Comparison of ENCODE assay signal across 8 cellular contexts in genomic region chr11:47152953-47153950, GRCh38. TPM values are rescaled to one million over a fixed set of nuclear protein-coding genes. Genes with fewer than 3 reads are reported as not detected.
DNase-seq lines count a peak whose midpoint lies in the region; ATAC-seq and TF ChIP-seq lines count a peak whose summit lies in the region.

No MANE protein-coding gene starts in this region.

- intact Hi-C loops in sigmoid colon (cut with DNase I) = loop anchor here (1.0 kb wide), 1 partner anchor 264 kb away; no protein-coding TSS in a partner anchor

- TF ChIP-seq EP300 in sigmoid colon (IDR thresholded peaks at IDR 0.05) = no peak

- H3K27ac ChIP-seq in sigmoid colon = no peak overlapping the region

- TF ChIP-seq POLR2A in sigmoid colon (IDR thresholded peaks at IDR 0.05) = no peak

- ATAC-seq in GM18502 (IDR thresholded peaks at IDR 0.05; ENCODE audit: poor library complexity, unreplicated experiment) = no peak

- CTCF ChIA-PET in AG04449 (lab: Yijun Ruan, JAX) = interaction anchor here (0.5 to 8.0 kb wide), 57 partner anchors 8 to 338 kb away, joined by 3 to 181 read pairs (median 6); partner anchors contain the start of gene LRP4

- H3K36me3 ChIP-seq in sigmoid colon = peaks cover 0 to 21% (median 1%) of the 10 kb centered on the region in 4 donors

- no peaks in the 10 kb centered on the region for H3K9me3 ChIP-seq in sigmoid colon

- POLR2A ChIA-PET in AG04449 (lab: Yijun Ruan, JAX) = interaction anchor here (1.3 kb wide), 1 partner anchor 12 kb away, joined by 3 read pairs; no protein-coding TSS in a partner anchor

- H3K4me3 ChIP-seq in AG04449 (ENCODE audit: low read depth, low read length) = no peak overlapping the region
- no peak overlapping the region for H3K4me3 ChIP-seq in sigmoid colon

- DNase-seq in AG04449 (ENCODE audit: low read depth, low spot score) = no peak
- DNase-seq in GM13977 (ENCODE audit: low spot score) = peak; percentile 84
- DNase-seq in NCI-H1105 (lab: John Stamatoyannopoulos, UW) = peak; percentile 64
- peak; percentile 64 for DNase-seq in SW480 (ENCODE audit: low spot score)
- peak; percentile 89 for DNase-seq in astrocyte of the hippocampus (ENCODE audit: low read depth, low spot score)
- DNase-seq in hepatic stellate cell (ENCODE audit: low spot score) = peak; percentile 84
- DNase-seq in sigmoid colon = peak; percentile 89

- H3K4me1 ChIP-seq in sigmoid colon = peaks cover 0 to 29% (median 26%) of the 10 kb centered on the region in 4 donors

- no peaks in the 10 kb centered on the region for H3K27me3 ChIP-seq in sigmoid colon

- in situ Hi-C loops in GM13977 (cut with MboI; ENCODE audit: low pct_unique_long_range_greater_than_20kb, low sequenced_read_pairs, unreplicated experiment) = loop anchor here (10.0 kb wide), 2 partner anchors 228 to 268 kb away; no protein-coding TSS in a partner anchor

- TF ChIP-seq CTCF in AG04449 (IDR thresholded peaks at IDR 0.05; ENCODE audit: insufficient read depth, low read length, missing control alignments) = peak; percentile 94
- peak; percentile 96 for TF ChIP-seq CTCF in GM13977 (IDR thresholded peaks at IDR 0.05; ENCODE audit: extremely low read depth, insufficient read depth, missing control alignments)
- TF ChIP-seq CTCF in sigmoid colon (IDR thresholded peaks at IDR 0.05) = peak; percentile 92 to 98 (median 96)

- WGBS in sigmoid colon, 2 donors = 25 to 43% methylated on average over 11 of the region's 11 CpGs

RNA-seq across cellular contexts. Expression of gene ARFGAP2, which starts 23.4 kb away (rescaled TPM):
- total RNA-seq in sigmoid colon = 100 to 1,000 TPM in 3 of 4 donors, 10 to 100 TPM in 1; 85.0 to 185 (median 123) TPM
- 10 to 100 TPM; 46.8 to 81.1 (median 50.2) TPM for polyA plus RNA-seq in sigmoid colon

RNA-seq across cellular contexts. Expression of gene PACSIN3, which starts 33.0 kb away (rescaled TPM):
- 10 to 100 TPM; 56.0 to 78.3 (median 73.5) TPM for total RNA-seq in sigmoid colon
- polyA plus RNA-seq in sigmoid colon = 1 to 10 TPM; 1.2 to 7.0 (median 4.8) TPM
